ENCODE assay signal across 1 cellular context in the genomic region with DNA sequence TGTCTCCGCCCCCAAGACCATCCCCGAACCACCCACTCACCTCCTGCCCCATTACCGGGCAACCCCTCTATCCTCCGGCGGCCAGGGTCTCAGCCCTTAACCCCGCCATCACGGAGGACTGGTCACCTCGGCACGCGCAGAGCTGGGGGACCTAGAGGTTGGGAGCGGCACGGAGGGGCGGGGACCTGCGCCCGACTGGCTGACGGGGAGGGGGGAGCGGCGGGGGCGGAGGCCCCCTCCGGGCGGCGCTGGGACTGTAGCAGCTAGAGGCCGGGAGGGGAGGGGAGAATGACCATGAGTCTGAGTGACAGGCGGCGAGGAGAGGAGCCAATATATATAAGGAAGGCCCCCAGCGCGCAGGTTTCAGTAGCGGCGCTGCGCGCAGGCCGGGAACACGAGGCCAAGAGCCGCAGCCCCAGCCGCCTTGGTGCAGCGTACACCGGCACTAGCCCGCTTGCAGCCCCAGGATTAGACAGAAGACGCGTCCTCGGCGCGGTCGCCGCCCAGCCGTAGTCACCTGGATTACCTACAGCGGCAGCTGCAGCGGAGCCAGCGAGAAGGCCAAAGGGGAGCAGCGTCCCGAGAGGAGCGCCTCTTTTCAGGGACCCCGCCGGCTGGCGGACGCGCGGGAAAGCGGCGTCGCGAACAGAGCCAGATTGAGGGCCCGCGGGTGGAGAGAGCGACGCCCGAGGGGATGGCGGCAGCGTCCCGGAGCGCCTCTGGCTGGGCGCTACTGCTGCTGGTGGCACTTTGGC.
A peak's percentile ranks its signal among the peaks of the same experiment; 100 is the strongest.
TF ChIP-seq lines count a peak whose summit lies in the region.

Gene DLL4 (plus strand): TSS at position 366 of the 755 bp plus-strand sequence. CDS start 329 bp downstream, at position 695.

TF ChIP-seq in K562, 482 proteins besides CTCF, POLR2A, EP300 and RAD21 (continued from another document and continues in another):
- TF ChIP-seq FOXP4 (CRISPR knock-in tag; IDR thresholded peaks at IDR 0.05; ENCODE audit: borderline replicate concordance): peak; percentile 93
- TF ChIP-seq, protein P1, sequence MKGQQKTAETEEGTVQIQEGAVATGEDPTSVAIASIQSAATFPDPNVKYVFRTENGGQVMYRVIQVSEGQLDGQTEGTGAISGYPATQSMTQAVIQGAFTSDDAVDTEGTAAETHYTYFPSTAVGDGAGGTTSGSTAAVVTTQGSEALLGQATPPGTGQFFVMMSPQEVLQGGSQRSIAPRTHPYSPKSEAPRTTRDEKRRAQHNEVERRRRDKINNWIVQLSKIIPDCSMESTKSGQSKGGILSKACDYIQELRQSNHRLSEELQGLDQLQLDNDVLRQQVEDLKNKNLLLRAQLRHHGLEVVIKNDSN (CRISPR knock-in tag; IDR thresholded peaks at IDR 0.05): peak; percentile 40
- TF ChIP-seq SRSF3 (IDR thresholded peaks at IDR 0.05; ENCODE audit: insufficient read depth, low read length): no peak
- TF ChIP-seq E2F6 (IDR thresholded peaks at IDR 0.05; ENCODE audit: borderline replicate concordance in 1 of 2, extremely low read depth in 1 of 2, insufficient read depth in 1 of 2, insufficient read length in 1 of 2, low read depth in 1 of 2, low read length in 1 of 2, poor library complexity in 1 of 2, severe bottlenecking in 1 of 2): peak; percentile 85 to 95
- TF ChIP-seq RHOXF2B (CRISPR knock-in tag; conservative IDR thresholded peaks at IDR 0.05): no peak
- TF ChIP-seq TEAD1 (CRISPR knock-in tag; IDR thresholded peaks at IDR 0.05): peak in 1 of 2 experiments; percentile 85; a peak in 3 of 4 replicates
- peak; percentile 75; the same call in 1 of the 2 replicates for TF ChIP-seq LCOR (CRISPR knock-in tag; IDR thresholded peaks at IDR 0.05)
- TF ChIP-seq PHF8 (IDR thresholded peaks at IDR 0.05; ENCODE audit: borderline replicate concordance, low read length): peak; percentile 75; the same call in 1 of the 2 replicates
- TF ChIP-seq FOXK1 (CRISPR knock-in tag; IDR thresholded peaks at IDR 0.05; ENCODE audit: borderline replicate concordance): peak; percentile 91; the same call in 1 of the 2 replicates
- TF ChIP-seq XRCC4 (IDR thresholded peaks at IDR 0.05; ENCODE audit: extremely low read depth, insufficient read depth, insufficient read length): no peak
- peak; percentile 76 for TF ChIP-seq CXXC5 (CRISPR knock-in tag; IDR thresholded peaks at IDR 0.05)
- TF ChIP-seq CCNT2 (IDR thresholded peaks at IDR 0.05; ENCODE audit: borderline replicate concordance, extremely low read depth, insufficient read length, low read depth, low read length): peak; percentile 51
- TF ChIP-seq FOXA3 (CRISPR knock-in tag; conservative IDR thresholded peaks at IDR 0.05 in 1 of 2, IDR thresholded peaks at IDR 0.05 in 1 of 2): 0 out of 4 replicates have a peak, but pooled peaks of 1 of the 2 experiments have one; percentile 23
- no peak for TF ChIP-seq SRF (CRISPR knock-in tag; IDR thresholded peaks at IDR 0.05)
- no peak for TF ChIP-seq ZNF76 (CRISPR knock-in tag; IDR thresholded peaks at IDR 0.05; ENCODE audit: borderline replicate concordance)
- TF ChIP-seq, protein P2, sequence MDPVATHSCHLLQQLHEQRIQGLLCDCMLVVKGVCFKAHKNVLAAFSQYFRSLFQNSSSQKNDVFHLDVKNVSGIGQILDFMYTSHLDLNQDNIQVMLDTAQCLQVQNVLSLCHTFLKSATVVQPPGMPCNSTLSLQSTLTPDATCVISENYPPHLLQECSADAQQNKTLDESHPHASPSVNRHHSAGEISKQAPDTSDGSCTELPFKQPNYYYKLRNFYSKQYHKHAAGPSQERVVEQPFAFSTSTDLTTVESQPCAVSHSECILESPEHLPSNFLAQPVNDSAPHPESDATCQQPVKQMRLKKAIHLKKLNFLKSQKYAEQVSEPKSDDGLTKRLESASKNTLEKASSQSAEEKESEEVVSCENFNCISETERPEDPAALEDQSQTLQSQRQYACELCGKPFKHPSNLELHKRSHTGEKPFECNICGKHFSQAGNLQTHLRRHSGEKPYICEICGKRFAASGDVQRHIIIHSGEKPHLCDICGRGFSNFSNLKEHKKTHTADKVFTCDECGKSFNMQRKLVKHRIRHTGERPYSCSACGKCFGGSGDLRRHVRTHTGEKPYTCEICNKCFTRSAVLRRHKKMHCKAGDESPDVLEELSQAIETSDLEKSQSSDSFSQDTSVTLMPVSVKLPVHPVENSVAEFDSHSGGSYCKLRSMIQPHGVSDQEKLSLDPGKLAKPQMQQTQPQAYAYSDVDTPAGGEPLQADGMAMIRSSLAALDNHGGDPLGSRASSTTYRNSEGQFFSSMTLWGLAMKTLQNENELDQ (CRISPR knock-in tag; IDR thresholded peaks at IDR 0.05; ENCODE audit: borderline replicate concordance): peak; percentile 89; the same call in 1 of the 2 replicates
- no peak for TF ChIP-seq FOXK2 (conservative IDR thresholded peaks at IDR 0.05 in 1 of 2, IDR thresholded peaks at IDR 0.05 in 1 of 2; ENCODE audit: low read depth in 2 of 2)
- peak; percentile 36; the same call in 1 of the 2 replicates for TF ChIP-seq ZKSCAN1 (IDR thresholded peaks at IDR 0.05; ENCODE audit: low read depth, low read length)
- no peak for TF ChIP-seq NBN (IDR thresholded peaks at IDR 0.05; ENCODE audit: low read depth)
- TF ChIP-seq TOE1 (IDR thresholded peaks at IDR 0.05; ENCODE audit: borderline replicate concordance): no peak
- no peak for TF ChIP-seq TOE1 (CRISPR knock-in tag; IDR thresholded peaks at IDR 0.05; ENCODE audit: borderline replicate concordance, low read depth)
- no peak for TF ChIP-seq CHD1 (IDR thresholded peaks at IDR 0.05; ENCODE audit: low read length)
- TF ChIP-seq NFATC3 (IDR thresholded peaks at IDR 0.05): no peak
- peak; percentile 78; the same call in 1 of the 2 replicates for TF ChIP-seq ZNF282 (CRISPR knock-in tag; IDR thresholded peaks at IDR 0.05)
- TF ChIP-seq ZNF175 (CRISPR knock-in tag; IDR thresholded peaks at IDR 0.05; ENCODE audit: low read depth): no peak
- peak; percentile 97; the same call in 1 of the 2 replicates for TF ChIP-seq KAT7 (CRISPR knock-in tag; IDR thresholded peaks at IDR 0.05; ENCODE audit: borderline replicate concordance)
- no peak for TF ChIP-seq ZNF124 (CRISPR knock-in tag; IDR thresholded peaks at IDR 0.05)
- no peak for TF ChIP-seq KDM4B (IDR thresholded peaks at IDR 0.05; ENCODE audit: borderline replicate concordance in 2 of 2, low read depth in 1 of 2)
- TF ChIP-seq TAF9B (IDR thresholded peaks at IDR 0.05; ENCODE audit: partially characterized antibody): no peak
- no peak for TF ChIP-seq TARDBP (IDR thresholded peaks at IDR 0.05)
- peak; percentile 86 for TF ChIP-seq SP1 (CRISPR knock-in tag; IDR thresholded peaks at IDR 0.05)
- TF ChIP-seq HDAC6 (IDR thresholded peaks at IDR 0.05; ENCODE audit: low read depth, low read length): no peak
- TF ChIP-seq STAG1 (CRISPR knock-in tag; IDR thresholded peaks at IDR 0.05; ENCODE audit: borderline replicate concordance): no peak
- 0 out of 2 replicates have a peak, but pooled peaks have one; percentile 61 for TF ChIP-seq NCOA6 (IDR thresholded peaks at IDR 0.05)
- peak; percentile 98 for TF ChIP-seq PKNOX1 (IDR thresholded peaks at IDR 0.05)
- TF ChIP-seq ZFX (CRISPR knock-in tag; IDR thresholded peaks at IDR 0.05): peak; percentile 88
- peak; percentile 85 for TF ChIP-seq ZNF224 (CRISPR knock-in tag; IDR thresholded peaks at IDR 0.05)
- peak; percentile 84; the same call in 1 of the 2 replicates for TF ChIP-seq ZBTB43 (CRISPR knock-in tag; IDR thresholded peaks at IDR 0.05)
- TF ChIP-seq POLR2AphosphoS5 (IDR thresholded peaks at IDR 0.05; ENCODE audit: control insufficient read depth, insufficient read depth, low read depth, low read length): peak; percentile 64
- 0 out of 4 replicates have a peak, but pooled peaks of 1 of the 2 experiments have one; percentile 19 for TF ChIP-seq BCLAF1 (IDR thresholded peaks at IDR 0.05; ENCODE audit: borderline replicate concordance in 1 of 2, control insufficient read depth in 1 of 2, low read depth in 2 of 2, low read length in 1 of 2)
- TF ChIP-seq TSHZ1 (CRISPR knock-in tag; IDR thresholded peaks at IDR 0.05): no peak
- 0 out of 2 replicates have a peak, but pooled peaks have one; percentile 39 for TF ChIP-seq TGIF2 (CRISPR knock-in tag; IDR thresholded peaks at IDR 0.05)
- TF ChIP-seq POLR2G (IDR thresholded peaks at IDR 0.05; ENCODE audit: low read depth, low read length): peak; percentile 99
